In genomic region chr12:31403099-31403607, GRCh38 we compare ENCODE assay signal across 1 cellular context.
TF ChIP-seq lines count a peak whose summit lies in the region.

No MANE protein-coding gene starts in this region.

TF ChIP-seq in HEK293, 187 proteins besides CTCF, POLR2A, EP300 and RAD21 (continued from another document):
- TF ChIP-seq KLF17 (tag by site-specific recombination; IDR thresholded peaks at IDR 0.05), result peak; percentile 53; the same call in 1 of the 2 replicates
- TF ChIP-seq ZNF510 (tag by site-specific recombination; IDR thresholded peaks at IDR 0.05; ENCODE audit: insufficient replicate concordance), result peak; percentile 20
- TF ChIP-seq ZNF660 (tag by site-specific recombination; IDR thresholded peaks at IDR 0.05), result peak; percentile 84; the same call in 1 of the 2 replicates
- peak; percentile 99 for TF ChIP-seq ZNF654 (tag by site-specific recombination; IDR thresholded peaks at IDR 0.05; ENCODE audit: low read depth)
- peak; percentile 64 for TF ChIP-seq SP7 (tag by site-specific recombination; IDR thresholded peaks at IDR 0.05)
